Comparison of ENCODE assay signal across 22 cellular contexts in the genomic region with DNA sequence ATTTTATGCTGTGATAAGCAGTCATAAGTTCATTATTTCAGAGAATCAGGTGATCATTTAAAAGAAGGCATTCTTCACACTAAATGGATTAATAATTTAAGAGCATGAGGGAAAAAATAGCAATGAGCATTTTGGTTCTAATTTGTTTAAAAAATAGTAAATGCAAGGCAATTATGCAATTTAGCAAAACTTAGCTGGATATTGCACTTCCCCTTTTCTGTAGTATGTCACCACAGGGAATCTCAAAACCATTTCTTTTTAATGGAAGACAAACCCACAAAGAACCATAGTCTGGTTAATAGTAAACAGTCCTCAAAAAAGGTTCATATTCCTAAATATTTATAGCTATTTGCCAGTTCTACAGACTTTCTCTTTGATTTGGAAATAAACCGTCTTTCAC. TPM values are rescaled to one million over a fixed set of nuclear protein-coding genes. Genes with fewer than 3 reads are reported as not detected.
DNase-seq lines count a peak whose midpoint lies in the region; ATAC-seq, FAIRE-seq and TF ChIP-seq lines count a peak whose summit lies in the region.
"Had no signal": no experiment of that assay in that cellular context is flagged by ENCODE, and none has a peak within 500 bp of the region (broad histone marks: within the 10 kb centered on the region; RNA-seq: fewer than 3 reads in every experiment).

No MANE protein-coding gene starts in this region.

- H3K4me1 ChIP-seq in K562 (replicated peaks in 1 of 2; ENCODE audit: control insufficient read depth in 2 of 2, insufficient read depth in 2 of 2, low read length in 2 of 2) = no peaks in the 10 kb centered on the region
- H3K4me1 ChIP-seq: HAP-1 had no signal

- H4K20me1 ChIP-seq in K562 (replicated peaks; ENCODE audit: control insufficient read depth, insufficient read depth, low read length) = no peaks in the 10 kb centered on the region

- no peak for TF ChIP-seq POLR2A in K562 (conservative IDR thresholded peaks at IDR 0.05)

- H3K9me1 ChIP-seq in K562 (ENCODE audit: control insufficient read depth, insufficient read depth, low read length) = no peaks in the 10 kb centered on the region

- H3K4me2 ChIP-seq in K562 (ENCODE audit: insufficient read depth, low read length) = no peak overlapping the region

- POLR2A ChIA-PET in K562 (lab: Yijun Ruan, JAX) = no interaction called here

- TF ChIP-seq CTCF in K562 (IDR thresholded peaks at IDR 0.05 in 2 of 3, conservative IDR thresholded peaks at IDR 0.05 in 1 of 3; ENCODE audit: insufficient read depth in 2 of 3, low read depth in 1 of 3, low read length in 3 of 3) = no peak

- no peak overlapping the region for H3K27ac ChIP-seq in K562 (ENCODE audit: extremely low read depth, low read depth, low read length)
- H3K27ac ChIP-seq: 22Rv1, GM23248 had no signal

- intact Hi-C loops in K562 (cut with micrococcal nuclease) = loop anchor here (5.0 to 10.0 kb wide), 2 partner anchors 257 to 999 kb away; no protein-coding TSS in a partner anchor

- H3K27me3 ChIP-seq in K562 (ENCODE audit: control insufficient read depth in 2 of 2, insufficient read depth in 2 of 2, low read length in 2 of 2) = no peaks in the 10 kb centered on the region

- TF ChIP-seq RAD21 in K562 (CRISPR knock-in tag; conservative IDR thresholded peaks at IDR 0.05 in 1 of 2, IDR thresholded peaks at IDR 0.05 in 1 of 2) = no peak

- no peak for TF ChIP-seq EP300 in K562 (IDR thresholded peaks at IDR 0.05; ENCODE audit: low read length)

- CTCF ChIA-PET in K562 (lab: Yijun Ruan, JAX; ENCODE audit: low intra/inter-chr PET ratio) = no interaction called here

- H3K79me2 ChIP-seq in K562 (ENCODE audit: control insufficient read depth, insufficient read depth, low read length) = no peaks in the 10 kb centered on the region

- no peak for FAIRE-seq in K562 (lab: Jason Lieb, UNC)
- FAIRE-seq: HTR-8/SVneo had no signal

- H3K9ac ChIP-seq in K562 (ENCODE audit: insufficient read depth in 1 of 2, low read depth in 2 of 2, low read length in 2 of 2) = no peak overlapping the region
- H3K9ac ChIP-seq: GM23248 had no signal

- H2AFZ ChIP-seq in K562 (ENCODE audit: low read depth, low read length) = no peak overlapping the region
- H2AFZ ChIP-seq: GM23248 had no signal

- no peak for ATAC-seq in K562
- ATAC-seq in GM18519 (IDR thresholded peaks at IDR 0.05; ENCODE audit: low FRiP score, unreplicated experiment) = no peak
- ATAC-seq: T-helper 17 cell had no signal

- BruUV-seq in K562 (replicated peaks; lab: Mats Ljungman, UMichigan) = no TSS peak

- no peaks in the 10 kb centered on the region for H3K9me3 ChIP-seq in K562 (replicated peaks; ENCODE audit: control insufficient read depth, insufficient read depth, low read depth, low read length)
- H3K9me3 ChIP-seq: HAP-1 had no signal

- 89% methylated on average over 1 of the region's 1 CpG for WGBS in K562 (ENCODE audit: insufficient coverage, low coverage, missing lambda C conversion rate)

- DNase-seq in NOMO-1 (lab: John Stamatoyannopoulos, UW; ENCODE audit: unreplicated experiment in 2 of 2) = peak; percentile 36 to 67
- no peak for DNase-seq in NOMO-1 treated with dmso at 0.1 percent for 144 hours (lab: John Stamatoyannopoulos, UW; ENCODE audit: unreplicated experiment)
- DNase-seq in MV-4-11 (lab: John Stamatoyannopoulos, UW) = peak; percentile 76
- DNase-seq in SIG-M5 treated with dmso at 0.1 percent for 504 hours (lab: John Stamatoyannopoulos, UW; ENCODE audit: unreplicated experiment) = peak; percentile 79
- no peak for DNase-seq in K562 (ENCODE audit: extremely low read depth in 1 of 4, low spot score in 3 of 4)
- DNase-seq in stimulated activated CD4-positive, alpha-beta T cell treated with anti-CD3 and anti-CD28 coated beads, Interleukin-15, amount 100 ng/mL, for 24 hours = no peak
- no peak for DNase-seq in DMS79 (lab: John Stamatoyannopoulos, UW)
- DNase-seq: CD4-positive, CD25-positive, alpha-beta regulatory T cell; COR-L47; DMS 273 treated with DMSO at 0.1 percent for 48 hours; GM23248; IMR-90; NCI-H1417 treated with DMSO at 0.1 percent for 48 hours; NCI-H187 treated with DMSO at 0.1 percent for 48 hours; NCI-H226; NCI-H524; SHP77; T-helper 17 cell had no signal

- in situ Hi-C loops in K562 (cut with MboI) = no loop called here

- no peak overlapping the region for H3K4me3 ChIP-seq in K562
- H3K4me3 ChIP-seq: GM23248, HAP-1 had no signal

- H3K36me3 ChIP-seq in K562 (ENCODE audit: control insufficient read depth, insufficient read depth, low read length) = peaks cover 16% of the 10 kb centered on the region; the same call in 1 of the 3 replicates

TF ChIP-seq in K562, 482 proteins besides CTCF, POLR2A, EP300 and RAD21:
- TF ChIP-seq FOXJ2 (tag; IDR thresholded peaks at IDR 0.05) (no peak), BMI1 (IDR thresholded peaks at IDR 0.05; ENCODE audit: low read length) (no peak), ELF4 (CRISPR knock-in tag; IDR thresholded peaks at IDR 0.05) (no peak), SPI1 (IDR thresholded peaks at IDR 0.05; ENCODE audit: borderline replicate concordance, low read depth, low read length) (peak; percentile 72; the same call in 1 of the 2 replicates)

RNA-seq across cellular contexts. Expression of a gene that starts 30.2 kb away (rescaled TPM):
- 26.4 and 84.9 TPM in 2 replicates for total RNA-seq in K562 (2011; cell fraction: chromatin; rRNA removed; ENCODE audit: low replicate concordance)
- 11.5 and 22.0 TPM in 2 replicates for total RNA-seq in K562 (2011; cell fraction: nucleolus; rRNA removed)
- total RNA-seq in K562 (2011; cell fraction: nucleoplasm; rRNA removed) = 13.7 and 19.4 TPM in 2 replicates
- total RNA-seq in K562 (2014; rRNA removed) (8.6 and 8.7 TPM in 2 replicates), K562 (2014; rRNA removed; fragmentation: Illumina TruSeq; extraction: Trizol) (11.0 and 12.0 TPM in 2 replicates), K562 (2015; rRNA removed; fragmentation: Illumina TruSeq; extraction: Trizol) (9.2 and 9.7 TPM in 2 replicates), K562 (2021) (14.0 and 14.8 TPM in 2 replicates)
- polyA plus RNA-seq in K562 (2011; rRNA removed) (20.0 and 20.9 TPM in 2 replicates), K562 (2014; fragmentation: Illumina TruSeq; extraction: Trizol) (7.5 and 9.6 TPM in 2 replicates), K562 (2014; fragmentation: Nextera tagmentation; extraction: Ambion mirVana) (1 to 10 TPM; 2.6 to 4.0 TPM), K562 (2014; rRNA removed) (7.6 and 8.3 TPM in 2 replicates)
- 6.1 and 12.2 TPM in 2 replicates for polyA plus RNA-seq in K562 (2011; cell fraction: cytosol; rRNA removed)
- 7.4 and 17.9 TPM in 2 replicates for polyA plus RNA-seq in K562 (2011; cell fraction: nucleus; rRNA removed)
- polyA plus RNA-seq in K562 (2012) = 4.4 and 8.2 TPM in 2 replicates
- polyA minus RNA-seq in K562 (2011; rRNA and poly(A)+ RNA removed) = 21.3 and 27.1 TPM in 2 replicates
- 8.7 and 9.2 TPM in 2 replicates for polyA minus RNA-seq in K562 (2011; cell fraction: cytosol; rRNA and poly(A)+ RNA removed)
- polyA minus RNA-seq in K562 (2011; cell fraction: nucleus; rRNA and poly(A)+ RNA removed) = 27.9 and 65.5 TPM in 2 replicates

Comparison
In these comparisons a context has a peak if more than half of its experiments do, and no peak if none do; other contexts are left out.
1. DNase-seq: peak in NOMO-1 (2 of 2), MV-4-11 (single experiment) and SIG-M5 treated with dmso at 0.1 percent for 504 hours (single experiment); none in NOMO-1 treated with dmso at 0.1 percent for 144 hours (single experiment), K562 (0 of 4), stimulated activated CD4-positive, alpha-beta T cell treated with anti-CD3 and anti-CD28 coated beads, Interleukin-15, amount 100 ng/mL, for 24 hours (single experiment) and DMS79 (single experiment).